Comparison of ENCODE assay signal across 8 cellular contexts in genomic region chr10:84333864-84334451, GRCh38. TPM values are rescaled to one million over a fixed set of nuclear protein-coding genes. Genes with fewer than 3 reads are reported as not detected.
DNase-seq lines count a peak whose midpoint lies in the region; ATAC-seq, FAIRE-seq and TF ChIP-seq lines count a peak whose summit lies in the region.

No MANE protein-coding gene starts in this region.

- peak; percentile 74 for ATAC-seq in activated CD8-positive, alpha-beta memory T cell treated with anti-CD3 and anti-CD28 coated beads, Interleukin-2, amount 10 ng/mL, durations not matched to agents 7 days and 5 days
- ATAC-seq in left colon, result peak; percentile 22

- H3K36me3 Mint-ChIP-seq in activated CD8-positive, alpha-beta memory T cell treated with anti-CD3 and anti-CD28 coated beads, Interleukin-2, amount 10 ng/mL, durations not matched to agents 7 days and 5 days, result no peaks in the 10 kb centered on the region

- H3K27me3 Mint-ChIP-seq in activated CD8-positive, alpha-beta memory T cell treated with anti-CD3 and anti-CD28 coated beads, Interleukin-2, amount 10 ng/mL, durations not matched to agents 7 days and 5 days, result no peaks in the 10 kb centered on the region

- peaks cover 50% of the 10 kb centered on the region for H3K4me1 Mint-ChIP-seq in activated CD8-positive, alpha-beta memory T cell treated with anti-CD3 and anti-CD28 coated beads, Interleukin-2, amount 10 ng/mL, durations not matched to agents 7 days and 5 days

- no peaks in the 10 kb centered on the region for H3K9me3 Mint-ChIP-seq in activated CD8-positive, alpha-beta memory T cell treated with anti-CD3 and anti-CD28 coated beads, Interleukin-2, amount 10 ng/mL, durations not matched to agents 7 days and 5 days (ENCODE audit: low read depth)

- H3K27ac Mint-ChIP-seq in activated CD8-positive, alpha-beta memory T cell treated with anti-CD3 and anti-CD28 coated beads, Interleukin-2, amount 10 ng/mL, durations not matched to agents 7 days and 5 days, result peak overlapping the region; percentile 87

- TF ChIP-seq POLR2A in GM12891 (IDR thresholded peaks at IDR 0.05; ENCODE audit: low read depth, low read length), result no peak

- intact Hi-C loops in left colon (cut with DNase I, micrococcal nuclease), result no loop called here

- peak; percentile 76 for FAIRE-seq in GM12891 (lab: Jason Lieb, UNC)

- CTCF ChIA-PET in activated CD8-positive, alpha-beta memory T cell treated with anti-CD3 and anti-CD28 coated beads, Interleukin-2, amount 10 ng/mL, durations not matched to agents 7 days and 5 days (lab: Charles Lee), result interaction anchor here (0.7 to 1.5 kb wide), 7 partner anchors 17 to 203 kb away, joined by 3 to 13 read pairs (median 6); no protein-coding TSS in a partner anchor

- peak overlapping the region; percentile 59 for H3K4me3 Mint-ChIP-seq in activated CD8-positive, alpha-beta memory T cell treated with anti-CD3 and anti-CD28 coated beads, Interleukin-2, amount 10 ng/mL, durations not matched to agents 7 days and 5 days

- DNase-seq in GM12891 (ENCODE audit: insufficient read length, low spot score), result no peak
- DNase-seq in HCEC 1CT, result peak; percentile 42
- DNase-seq in NAMALWA (ENCODE audit: low spot score), result peak; percentile 61
- DNase-seq in activated CD8-positive, alpha-beta memory T cell treated with anti-CD3 and anti-CD28 coated beads, Interleukin-2, amount 10 ng/mL, durations not matched to agents 7 days and 5 days, result peak; percentile 83
- no peak for DNase-seq in left colon
- no peak for DNase-seq in ecto neural progenitor cell (ENCODE audit: low spot score)
- no peak for DNase-seq in H4 (ENCODE audit: low spot score)
- no peak for DNase-seq in DMS153 (lab: John Stamatoyannopoulos, UW)

TF ChIP-seq in GM12891, 5 proteins besides CTCF, POLR2A, EP300 and RAD21:
- TF ChIP-seq POLR2AphosphoS5 (IDR thresholded peaks at IDR 0.05; ENCODE audit: low read depth, low read length) (no peak), TAF1 (IDR thresholded peaks at IDR 0.05; ENCODE audit: low read depth, low read length) (no peak), POU2F2 (IDR thresholded peaks at IDR 0.05; ENCODE audit: low read depth, low read length) (no peak), SPI1 (IDR thresholded peaks at IDR 0.05; ENCODE audit: low read depth, low read length) (no peak), PAX5 (IDR thresholded peaks at IDR 0.05; ENCODE audit: insufficient read depth, low read length, severe bottlenecking) (no peak)

RNA-seq across cellular contexts. Expression of gene CCSER2, which starts 5.6 kb away (rescaled TPM):
- 5.6 TPM for polyA plus RNA-seq in GM12891 (2012; ENCODE audit: low read depth, missing spikeins)
- total RNA-seq in activated CD8-positive, alpha-beta memory T cell treated with anti-CD3 and anti-CD28 coated beads, Interleukin-2, amount 10 ng/mL, durations not matched to agents 7 days and 5 days, result 10 to 100 TPM; 52.7 to 80.3 TPM
- total RNA-seq in left colon, result 10 to 100 TPM; 39.4 to 51.2 TPM
- 8.2 and 16.1 TPM in 2 replicates for total RNA-seq in H4 (2014; rRNA removed; shearing (Covaris generic))

Comparison
In these comparisons a context has a peak if more than half of its experiments do, and no peak if none do; other contexts are left out.
1. DNase-seq: peak in HCEC 1CT (single experiment), NAMALWA (single experiment) and activated CD8-positive, alpha-beta memory T cell treated with anti-CD3 and anti-CD28 coated beads, Interleukin-2, amount 10 ng/mL, durations not matched to agents 7 days and 5 days (single experiment); none in GM12891 (single experiment), left colon (0 of 2), ecto neural progenitor cell (single experiment), H4 (single experiment) and DMS153 (single experiment).